Comparison of ENCODE assay signal across 8 cellular contexts in the genomic region with DNA sequence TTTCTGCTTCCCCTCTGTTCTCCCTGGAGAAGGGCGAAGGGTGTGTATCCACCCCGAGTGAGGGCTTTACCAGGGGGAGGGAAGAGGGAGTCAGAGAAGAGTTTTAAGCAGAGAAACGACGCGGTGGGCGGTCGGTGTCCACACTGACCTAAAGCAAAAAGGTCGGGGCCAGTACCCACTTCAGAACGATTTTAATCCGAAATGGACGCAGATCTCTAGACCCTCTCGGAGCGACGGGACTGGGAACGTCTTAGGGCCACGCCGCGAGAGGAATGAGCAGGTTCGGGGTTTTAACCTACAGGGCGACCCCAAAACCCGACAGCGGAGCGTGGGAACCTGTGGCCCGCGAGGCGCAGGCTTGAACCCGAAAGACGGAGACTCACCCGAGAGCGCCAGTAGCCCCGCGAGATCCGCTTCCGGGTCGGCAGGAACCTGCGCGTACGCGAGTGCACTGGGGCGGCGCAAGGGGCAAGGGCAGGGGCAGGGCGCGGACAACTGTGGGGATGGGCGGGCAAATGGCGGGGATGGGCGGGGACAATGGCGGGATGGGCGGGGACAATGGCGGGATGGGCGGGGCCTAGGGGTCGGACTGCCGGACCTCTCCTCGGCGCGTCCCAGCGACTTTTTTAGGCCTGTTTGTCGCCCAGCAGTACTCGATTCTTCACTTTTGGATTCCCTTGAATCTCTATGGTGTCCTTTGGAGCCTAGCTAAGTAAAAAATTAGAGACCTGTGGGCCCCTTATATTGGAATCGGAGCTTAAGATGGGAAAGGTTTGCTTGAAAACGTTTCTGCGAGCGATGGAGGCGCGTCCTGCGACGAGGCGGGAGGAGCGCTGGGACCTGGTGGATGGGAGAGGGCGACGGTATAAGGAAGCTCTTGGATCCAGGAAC. TPM values are rescaled to one million over a fixed set of nuclear protein-coding genes. Genes with fewer than 3 reads are reported as not detected.
DNase-seq lines count a peak whose midpoint lies in the region; ATAC-seq and TF ChIP-seq lines count a peak whose summit lies in the region.

A gene (minus strand): TSS at position 423 of the 891 bp plus-strand sequence. CDS start 3,323 bp downstream, outside the sequence.

- peaks cover 51% of the 10 kb centered on the region for H3K9me3 Mint-ChIP-seq in activated CD4-positive, alpha-beta memory T cell treated with anti-CD3 and anti-CD28 coated beads for 36 hours

- no peak within 1 kb of the TSS for H3K27ac Mint-ChIP-seq in activated CD4-positive, alpha-beta memory T cell treated with anti-CD3 and anti-CD28 coated beads for 36 hours

- TF ChIP-seq CTCF in AG10803 (conservative IDR thresholded peaks at IDR 0.05; ENCODE audit: low read length) (no peak), dorsolateral prefrontal cortex (IDR thresholded peaks at IDR 0.05 in 54 of 56, conservative IDR thresholded peaks at IDR 0.05 in 2 of 56; ENCODE audit: low read depth in 1 of 56, partially characterized antibody in 56 of 56) (peak in 4 of 56 donors; percentile 8 to 17 (median 10)), left lung (IDR thresholded peaks at IDR 0.05) (no peak)

- peaks cover 10% of the 10 kb centered on the region for H3K4me1 Mint-ChIP-seq in activated CD4-positive, alpha-beta memory T cell treated with anti-CD3 and anti-CD28 coated beads for 36 hours (ENCODE audit: low read depth)

- peaks cover 0 to 30% of the 10 kb centered on the region in 2 donors for H3K36me3 ChIP-seq in left lung

- POLR2A ChIA-PET in activated CD4-positive, alpha-beta memory T cell treated with anti-CD3 and anti-CD28 coated beads for 36 hours (lab: Charles Lee): no interaction called here

- no peaks in the 10 kb centered on the region for H3K27me3 Mint-ChIP-seq in activated CD4-positive, alpha-beta memory T cell treated with anti-CD3 and anti-CD28 coated beads for 36 hours

- H3K27ac ChIP-seq in dorsolateral prefrontal cortex: peak within 1 kb of the TSS in 47 of 59 donors; percentile 2 to 88 (median 74)
- H3K27ac ChIP-seq in left lung: peak within 1 kb of the TSS; percentile 54 to 76

- peaks cover 0 to 79% of the 10 kb centered on the region in 2 donors for H3K9me3 ChIP-seq in left lung

- peak within 1 kb of the TSS; percentile 78 for H3K4me3 Mint-ChIP-seq in activated CD4-positive, alpha-beta memory T cell treated with anti-CD3 and anti-CD28 coated beads for 36 hours

- peak within 1 kb of the TSS; percentile 93 for H3K4me3 ChIP-seq in AG10803 (ENCODE audit: low read length)
- H3K4me3 ChIP-seq in dorsolateral prefrontal cortex: peak within 1 kb of the TSS; percentile 62 to 97 (median 85)
- H3K4me3 ChIP-seq in left lung: peak within 1 kb of the TSS; percentile 54 to 61

- peak; percentile 100 for ATAC-seq in left lung
- ATAC-seq in GM21360 (IDR thresholded peaks at IDR 0.05; ENCODE audit: unreplicated experiment): no peak

- CTCF ChIA-PET in activated CD4-positive, alpha-beta memory T cell treated with anti-CD3 and anti-CD28 coated beads for 36 hours (lab: Charles Lee): no interaction called here

- H3K27me3 ChIP-seq in dorsolateral prefrontal cortex: peaks cover 0 to 5% (median 0%) of the 10 kb centered on the region in 45 donors
- H3K27me3 ChIP-seq in left lung: no peaks in the 10 kb centered on the region

- intact Hi-C loops in activated CD4-positive, alpha-beta memory T cell treated with anti-CD3 and anti-CD28 coated beads for 36 hours (cut with micrococcal nuclease): loop anchor here (2.0 to 10.0 kb wide), 4 partner anchors 57 to 190 kb away; a partner anchor contains a TSS
- intact Hi-C loops in dorsolateral prefrontal cortex (cut with DNase I) (loop anchor here in 1 of 2 donors (5.0 kb wide), 2 partner anchors 57 to 78 kb away; a partner anchor contains a TSS), left lung (cut with DNase I) (no loop called here)

- DNase-seq in AG10803 (ENCODE audit: low read depth): peak; percentile 89
- DNase-seq in KG1 (lab: John Stamatoyannopoulos, UW): peak; percentile 43
- DNase-seq in activated CD4-positive, alpha-beta memory T cell treated with anti-CD3 and anti-CD28 coated beads for 36 hours: peak; percentile 90
- peak; percentile 89 to 97 (median 94) for DNase-seq in dorsolateral prefrontal cortex
- peak; percentile 93 to 95 for DNase-seq in left lung
- DNase-seq in stimulated activated CD4-positive, alpha-beta T cell treated with anti-CD3 and anti-CD28 coated beads, Interleukin-1b, Interleukin-23, amount 100 ng/mL, for 24 hours (ENCODE audit: low read depth in 4 of 4, low spot score in 1 of 4): peak; percentile 53 to 72 (median 62)
- DNase-seq in NCI-H446 treated with DMSO at 0.1 percent for 48 hours (lab: John Stamatoyannopoulos, UW): no peak

- H3K36me3 Mint-ChIP-seq in activated CD4-positive, alpha-beta memory T cell treated with anti-CD3 and anti-CD28 coated beads for 36 hours: peaks cover 43% of the 10 kb centered on the region

- H3K4me1 ChIP-seq in left lung: peaks cover 0 to 9% of the 10 kb centered on the region in 2 donors

RNA-seq across cellular contexts. Expression of the gene that starts here (rescaled TPM):
- total RNA-seq in activated CD4-positive, alpha-beta memory T cell treated with anti-CD3 and anti-CD28 coated beads for 36 hours: 1 to 10 TPM; 4.6 to 4.9 TPM
- total RNA-seq in dorsolateral prefrontal cortex (10 to 100 TPM in 118 of 120 experiments, 1 to 10 TPM in 2; 8.9 to 29.8 (median 17.3) TPM), left lung (10 to 100 TPM; 13.8 to 16.9 TPM)
